ENCODE assay signal across 1 cellular context in genomic region chr1:76723949-76724348, GRCh38.
TF ChIP-seq lines count a peak whose summit lies in the region.

No MANE protein-coding gene starts in this region.

TF ChIP-seq in GM23338, 12 proteins besides CTCF, POLR2A, EP300 and RAD21:
- TF ChIP-seq REST (IDR thresholded peaks at IDR 0.05; ENCODE audit: unreplicated experiment) (no peak), EZH2 (IDR thresholded peaks at IDR 0.05; ENCODE audit: low read depth, unreplicated experiment) (no peak), JUNB (IDR thresholded peaks at IDR 0.05; ENCODE audit: unreplicated experiment) (no peak)
- TF ChIP-seq, protein P1, sequence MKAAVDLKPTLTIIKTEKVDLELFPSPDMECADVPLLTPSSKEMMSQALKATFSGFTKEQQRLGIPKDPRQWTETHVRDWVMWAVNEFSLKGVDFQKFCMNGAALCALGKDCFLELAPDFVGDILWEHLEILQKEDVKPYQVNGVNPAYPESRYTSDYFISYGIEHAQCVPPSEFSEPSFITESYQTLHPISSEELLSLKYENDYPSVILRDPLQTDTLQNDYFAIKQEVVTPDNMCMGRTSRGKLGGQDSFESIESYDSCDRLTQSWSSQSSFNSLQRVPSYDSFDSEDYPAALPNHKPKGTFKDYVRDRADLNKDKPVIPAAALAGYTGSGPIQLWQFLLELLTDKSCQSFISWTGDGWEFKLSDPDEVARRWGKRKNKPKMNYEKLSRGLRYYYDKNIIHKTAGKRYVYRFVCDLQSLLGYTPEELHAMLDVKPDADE (IDR thresholded peaks at IDR 0.05), result no peak
